8 cellular contexts compared by ENCODE assay signal in the genomic region with DNA sequence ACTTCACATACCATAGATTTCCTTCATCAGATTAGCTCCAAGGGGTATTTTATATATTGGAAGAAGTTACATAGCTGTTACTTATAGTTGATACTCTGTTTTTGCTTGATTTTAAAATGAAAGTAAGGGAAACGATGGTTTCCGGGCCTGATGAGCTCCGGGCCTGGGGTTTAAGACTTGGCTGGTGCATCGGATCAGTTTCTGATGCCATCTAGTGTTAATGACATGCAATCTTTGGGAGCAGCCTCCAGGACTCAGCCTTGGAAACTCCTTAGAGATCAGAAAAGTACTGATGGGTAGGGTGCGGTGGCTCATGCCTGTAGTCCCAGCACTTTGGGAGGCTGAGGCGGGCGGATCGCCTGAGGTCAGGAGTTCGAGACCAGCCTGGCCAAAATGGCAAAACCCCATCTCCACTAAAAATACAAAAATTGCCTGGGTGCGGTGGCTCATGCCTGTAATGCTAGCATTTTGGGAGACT. TPM values are rescaled to one million over a fixed set of nuclear protein-coding genes. Genes with fewer than 3 reads are reported as not detected.
DNase-seq lines count a peak whose midpoint lies in the region; ATAC-seq, FAIRE-seq and TF ChIP-seq lines count a peak whose summit lies in the region.

No MANE protein-coding gene starts in this region.

- no peak overlapping the region for H3K27ac ChIP-seq in CD4-positive, CD25-positive, alpha-beta regulatory T cell (ENCODE audit: insufficient read depth, low read length, poor library complexity, severe bottlenecking)
- no peak overlapping the region for H3K27ac ChIP-seq in duodenal mucosa (ENCODE audit: low read depth, low read length)

- FAIRE-seq in GM12892 (lab: Jason Lieb, UNC), result no peak

- no peaks in the 10 kb centered on the region for H3K27me3 ChIP-seq in CD4-positive, CD25-positive, alpha-beta regulatory T cell (ENCODE audit: control insufficient read depth, insufficient read depth, low read length)
- H3K27me3 ChIP-seq in duodenal mucosa (ENCODE audit: control insufficient read depth in 1 of 2, insufficient read depth in 2 of 2, low read length in 2 of 2), result no peaks in the 10 kb centered on the region

- no peaks in the 10 kb centered on the region for H3K9me3 ChIP-seq in CD4-positive, CD25-positive, alpha-beta regulatory T cell (ENCODE audit: control insufficient read depth in 2 of 2, low read length in 2 of 2)
- peaks cover 0 to 3% of the 10 kb centered on the region in 2 donors for H3K9me3 ChIP-seq in duodenal mucosa (ENCODE audit: control insufficient read depth in 1 of 2, low read length in 2 of 2)

- H3K9ac ChIP-seq in duodenal mucosa (ENCODE audit: low read depth in 1 of 2, low read length in 2 of 2), result no peak overlapping the region

- peak; percentile 79 to 88 for ATAC-seq in CD4-positive, CD25-positive, alpha-beta regulatory T cell (ENCODE audit: low read depth in 2 of 2)
- ATAC-seq in stimulated activated effector memory CD8-positive, alpha-beta T cell treated with anti-CD3 and anti-CD28 coated beads, Interleukin-12 subunit alpha, Interleukin-12 subunit beta, amount 100 ng/mL, for 72 hours, result peak; percentile 82

- H3K4me3 Mint-ChIP-seq in CD4-positive, CD25-positive, alpha-beta regulatory T cell, result peak overlapping the region; percentile 25 to 78 (median 70)
- H3K4me3 Mint-ChIP-seq in stimulated activated effector memory CD8-positive, alpha-beta T cell treated with anti-CD3 and anti-CD28 coated beads, Interleukin-12 subunit alpha, Interleukin-12 subunit beta, amount 100 ng/mL, for 72 hours, result peak overlapping the region; percentile 33

- H3K27me3 Mint-ChIP-seq in CD4-positive, CD25-positive, alpha-beta regulatory T cell, result peaks cover 4% of the 10 kb centered on the region

- H3K27ac Mint-ChIP-seq in CD4-positive, CD25-positive, alpha-beta regulatory T cell, result peak overlapping the region; percentile 82 to 86 (median 85)
- H3K27ac Mint-ChIP-seq in stimulated activated effector memory CD8-positive, alpha-beta T cell treated with anti-CD3 and anti-CD28 coated beads, Interleukin-12 subunit alpha, Interleukin-12 subunit beta, amount 100 ng/mL, for 72 hours, result no peak overlapping the region

- no peak for TF ChIP-seq POLR2A in GM12892 (IDR thresholded peaks at IDR 0.05; ENCODE audit: low read depth, low read length)

- peak; percentile 8 to 85 (median 63) for DNase-seq in CD4-positive, CD25-positive, alpha-beta regulatory T cell
- DNase-seq in HFF-Myc (ENCODE audit: extremely low read depth, low read depth), result peak; percentile 72
- DNase-seq in NCI-H524 (lab: John Stamatoyannopoulos, UW), result peak; percentile 11 to 72
- peak; percentile 58 for DNase-seq in activated CD4-positive, alpha-beta T cell treated with anti-CD3 and anti-CD28 coated beads for 48 hours
- DNase-seq in lung microvascular endothelial cell (ENCODE audit: low read depth in 2 of 2), result peak; percentile 78 to 88
- DNase-seq in stimulated activated effector memory CD8-positive, alpha-beta T cell treated with anti-CD3 and anti-CD28 coated beads, Interleukin-12 subunit alpha, Interleukin-12 subunit beta, amount 100 ng/mL, for 72 hours (ENCODE audit: low spot score in 2 of 2), result no peak
- DNase-seq in GM12892 (ENCODE audit: insufficient read length), result no peak

- no peaks in the 10 kb centered on the region for H3K36me3 Mint-ChIP-seq in CD4-positive, CD25-positive, alpha-beta regulatory T cell
- H3K36me3 Mint-ChIP-seq in stimulated activated effector memory CD8-positive, alpha-beta T cell treated with anti-CD3 and anti-CD28 coated beads, Interleukin-12 subunit alpha, Interleukin-12 subunit beta, amount 100 ng/mL, for 72 hours, result no peaks in the 10 kb centered on the region

- peak; percentile 58 for TF ChIP-seq CTCF in HFF-Myc (IDR thresholded peaks at IDR 0.05; ENCODE audit: low read depth, low read length, missing control alignments)

- no peaks in the 10 kb centered on the region for H3K4me1 ChIP-seq in CD4-positive, CD25-positive, alpha-beta regulatory T cell (ENCODE audit: control insufficient read depth, insufficient read depth, low read length, poor library complexity, severe bottlenecking)
- no peaks in the 10 kb centered on the region for H3K4me1 ChIP-seq in duodenal mucosa (ENCODE audit: control insufficient read depth in 1 of 2, insufficient read depth in 2 of 2, low read length in 2 of 2)

- peaks cover 0 to 14% (median 2%) of the 10 kb centered on the region in 7 donors for H3K9me3 Mint-ChIP-seq in CD4-positive, CD25-positive, alpha-beta regulatory T cell
- H3K9me3 Mint-ChIP-seq in stimulated activated effector memory CD8-positive, alpha-beta T cell treated with anti-CD3 and anti-CD28 coated beads, Interleukin-12 subunit alpha, Interleukin-12 subunit beta, amount 100 ng/mL, for 72 hours, result no peaks in the 10 kb centered on the region

- H3K4me3 ChIP-seq in CD4-positive, CD25-positive, alpha-beta regulatory T cell (ENCODE audit: low read depth, low read length), result peak overlapping the region; percentile 68
- 0 out of 2 replicates have a peak overlapping the region, but pooled peaks have one; percentile 5 for H3K4me3 ChIP-seq in HFF-Myc (replicated peaks; ENCODE audit: low read depth, low read length)
- H3K4me3 ChIP-seq in duodenal mucosa (ENCODE audit: low read depth in 1 of 2, low read length in 2 of 2), result peak overlapping the region; percentile 41 to 57

- no peaks in the 10 kb centered on the region for H3K36me3 ChIP-seq in CD4-positive, CD25-positive, alpha-beta regulatory T cell (ENCODE audit: control insufficient read depth, insufficient read depth, low read length)
- no peaks in the 10 kb centered on the region for H3K36me3 ChIP-seq in duodenal mucosa (ENCODE audit: control insufficient read depth in 1 of 2, insufficient read depth in 2 of 2, low read length in 2 of 2)

- peaks cover 9 to 14% (median 12%) of the 10 kb centered on the region in 4 donors for H3K4me1 Mint-ChIP-seq in CD4-positive, CD25-positive, alpha-beta regulatory T cell
- H3K4me1 Mint-ChIP-seq in stimulated activated effector memory CD8-positive, alpha-beta T cell treated with anti-CD3 and anti-CD28 coated beads, Interleukin-12 subunit alpha, Interleukin-12 subunit beta, amount 100 ng/mL, for 72 hours, result peaks cover 6% of the 10 kb centered on the region

RNA-seq across cellular contexts. Expression of gene CNOT11, which starts 47.1 kb away (rescaled TPM):
- total RNA-seq in CD4-positive, CD25-positive, alpha-beta regulatory T cell, result 63.8 TPM
- 10 to 100 TPM; 68.6 to 76.2 (median 69.4) TPM for polyA plus RNA-seq in CD4-positive, CD25-positive, alpha-beta regulatory T cell
- total RNA-seq in lung microvascular endothelial cell, result 12.9 and 15.7 TPM in 2 replicates
- 33.0 TPM for polyA plus RNA-seq in GM12892 (2012; ENCODE audit: missing spikeins)

RNA-seq across cellular contexts. Expression of gene TBC1D8, which starts 54.4 kb away (rescaled TPM):
- total RNA-seq in CD4-positive, CD25-positive, alpha-beta regulatory T cell, result 1.0 TPM
- polyA plus RNA-seq in CD4-positive, CD25-positive, alpha-beta regulatory T cell, result 1 to 10 TPM in 1 of 4 donors, under 1 TPM in 3; 0.48 to 1.1 (median 0.73) TPM
- 62.8 and 96.8 TPM in 2 replicates for total RNA-seq in lung microvascular endothelial cell
- 9.5 TPM for polyA plus RNA-seq in GM12892 (2012; ENCODE audit: missing spikeins)

Comparison
In these comparisons a context has a peak if more than half of its experiments do, and no peak if none do; other contexts are left out.
1. DNase-seq: peak in CD4-positive, CD25-positive, alpha-beta regulatory T cell (3 of 3), HFF-Myc (single experiment), NCI-H524 (2 of 2), activated CD4-positive, alpha-beta T cell treated with anti-CD3 and anti-CD28 coated beads for 48 hours (single experiment) and lung microvascular endothelial cell (2 of 2); none in stimulated activated effector memory CD8-positive, alpha-beta T cell treated with anti-CD3 and anti-CD28 coated beads, Interleukin-12 subunit alpha, Interleukin-12 subunit beta, amount 100 ng/mL, for 72 hours (0 of 2) and GM12892 (single experiment).
2. H3K4me3 ChIP-seq: peak in every context shown above with its lines; median percentile 68 in CD4-positive, CD25-positive, alpha-beta regulatory T cell; 49 in duodenal mucosa; 5 in HFF-Myc.
3. RNA of gene TBC1D8, which starts 54.4 kb away (total RNA-seq): 62.8 to 96.8 TPM in lung microvascular endothelial cell; 1.0 TPM in CD4-positive, CD25-positive, alpha-beta regulatory T cell (single experiment); every median in the first group is over 10 times any median in the second.